ENCODE assay signal across 23 cellular contexts in the genomic region with DNA sequence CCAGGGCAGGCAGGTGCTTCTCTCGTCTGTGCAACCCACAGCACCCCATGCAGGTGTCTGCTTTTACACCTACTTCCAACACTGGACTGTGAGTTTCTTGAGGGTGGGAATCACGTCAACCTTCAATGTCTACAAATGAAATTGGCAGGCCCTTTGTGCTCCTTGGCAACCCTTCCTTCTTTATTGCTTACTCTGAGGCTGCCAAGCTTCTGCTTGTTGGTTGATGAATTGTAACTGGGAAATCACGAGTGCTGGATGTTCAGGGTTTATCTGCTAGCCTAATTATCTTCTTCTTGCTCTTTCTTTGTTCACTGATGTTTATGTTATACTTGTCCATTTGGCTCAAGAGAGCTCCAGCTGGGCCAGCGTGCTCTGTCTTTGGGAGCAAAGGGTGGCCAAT. TPM values are rescaled to one million over a fixed set of nuclear protein-coding genes. Genes with fewer than 3 reads are reported as not detected.
DNase-seq lines count a peak whose midpoint lies in the region; ATAC-seq and TF ChIP-seq lines count a peak whose summit lies in the region.
"Had no signal": no experiment of that assay in that cellular context is flagged by ENCODE, and none has a peak within 500 bp of the region (broad histone marks: within the 10 kb centered on the region; RNA-seq: fewer than 3 reads in every experiment).

No MANE protein-coding gene starts in this region.

- no peaks in the 10 kb centered on the region for H3K27me3 Mint-ChIP-seq in activated naive CD8-positive, alpha-beta T cell treated with anti-CD3 and anti-CD28 coated beads for 36 hours
- no peaks in the 10 kb centered on the region for H3K27me3 Mint-ChIP-seq in activated naive CD8-positive, alpha-beta T cell treated with anti-CD3 and anti-CD28 coated beads, Interleukin-2, amount 50 U/mL, for 24 hours
- H3K27me3 Mint-ChIP-seq: CD4-positive, alpha-beta memory T cell; dendritic cell treated with granulocyte-macrophage colony-stimulating factor and Interleukin-4, amounts not matched to agents 40 ng/mL and 50 ng/mL, for 4 days; memory B cell had no signal

- BruUV-seq in PC-3 (replicated peaks; lab: Mats Ljungman, UMichigan): no TSS peak

- no peak for ATAC-seq in activated naive CD8-positive, alpha-beta T cell treated with anti-CD3 and anti-CD28 coated beads, Interleukin-2, amount 50 U/mL, for 24 hours
- ATAC-seq in PC-3 (peak; percentile 52), GM18861 (IDR thresholded peaks at IDR 0.05; ENCODE audit: unreplicated experiment) (no peak), HG03025 (IDR thresholded peaks at IDR 0.05; ENCODE audit: low FRiP score, unreplicated experiment) (no peak)
- ATAC-seq: heart right ventricle, natural killer cell had no signal

- no peaks in the 10 kb centered on the region for H3K27me3 ChIP-seq in PC-3 (ENCODE audit: low read length)
- H3K27me3 ChIP-seq: Peyer's patch, transverse colon had no signal

- H3K4me1 ChIP-seq in PC-3 (ENCODE audit: insufficient read depth, low read length): peaks cover 38% of the 10 kb centered on the region
- H3K4me1 ChIP-seq: heart right ventricle, Peyer's patch, transverse colon had no signal

- CTCF ChIA-PET in PC-3 (lab: Charles Lee): interaction anchor here (0.6 to 0.9 kb wide), 3 partner anchors 41 to 1872 kb away, joined by 3 to 6 read pairs (median 4); a partner anchor contains a TSS

- intact Hi-C loops in PC-3 (cut with micrococcal nuclease): loop anchor here (2.0 kb wide), 1 partner anchor 42 kb away; a partner anchor contains a TSS

- POLR2A ChIA-PET in PC-3 (lab: Charles Lee; ENCODE audit: unreplicated experiment): interaction anchor here (0.5 to 0.9 kb wide), 2 partner anchors 42 to 594 kb away, joined by 5 to 13 read pairs; a partner anchor contains a TSS

- peak overlapping the region; percentile 21 for H3K27ac Mint-ChIP-seq in activated naive CD8-positive, alpha-beta T cell treated with anti-CD3 and anti-CD28 coated beads for 36 hours
- no peak overlapping the region for H3K27ac Mint-ChIP-seq in activated naive CD8-positive, alpha-beta T cell treated with anti-CD3 and anti-CD28 coated beads, Interleukin-2, amount 50 U/mL, for 24 hours
- H3K27ac Mint-ChIP-seq: CD4-positive, alpha-beta memory T cell; dendritic cell treated with granulocyte-macrophage colony-stimulating factor and Interleukin-4, amounts not matched to agents 40 ng/mL and 50 ng/mL, for 4 days; memory B cell; natural killer cell had no signal

- TF ChIP-seq CTCF in PC-3 (conservative IDR thresholded peaks at IDR 0.05; ENCODE audit: low read depth, low read length): no peak
- TF ChIP-seq CTCF in fibroblast of mammary gland (conservative IDR thresholded peaks at IDR 0.05; ENCODE audit: control insufficient read depth, insufficient read depth, low read depth, low read length): no peak
- TF ChIP-seq CTCF in GM13976 (IDR thresholded peaks at IDR 0.05; ENCODE audit: borderline replicate concordance, control extremely low read depth, extremely low read depth, insufficient read depth, missing control alignments): no peak

- no peaks in the 10 kb centered on the region for H3K36me3 Mint-ChIP-seq in activated naive CD8-positive, alpha-beta T cell treated with anti-CD3 and anti-CD28 coated beads for 36 hours
- H3K36me3 Mint-ChIP-seq in activated naive CD8-positive, alpha-beta T cell treated with anti-CD3 and anti-CD28 coated beads, Interleukin-2, amount 50 U/mL, for 24 hours (ENCODE audit: low read depth): no peaks in the 10 kb centered on the region
- H3K36me3 Mint-ChIP-seq: brain; CD4-positive, alpha-beta memory T cell; memory B cell; natural killer cell had no signal

- no peaks in the 10 kb centered on the region for H3K9me3 Mint-ChIP-seq in activated naive CD8-positive, alpha-beta T cell treated with anti-CD3 and anti-CD28 coated beads for 36 hours
- no peaks in the 10 kb centered on the region for H3K9me3 Mint-ChIP-seq in activated naive CD8-positive, alpha-beta T cell treated with anti-CD3 and anti-CD28 coated beads, Interleukin-2, amount 50 U/mL, for 24 hours
- H3K9me3 Mint-ChIP-seq: brain; CD4-positive, alpha-beta memory T cell; dendritic cell treated with granulocyte-macrophage colony-stimulating factor and Interleukin-4, amounts not matched to agents 40 ng/mL and 50 ng/mL, for 4 days; memory B cell; natural killer cell had no signal

- H3K4me1 Mint-ChIP-seq in activated naive CD8-positive, alpha-beta T cell treated with anti-CD3 and anti-CD28 coated beads for 36 hours: peaks cover 7% of the 10 kb centered on the region
- H3K4me1 Mint-ChIP-seq in activated naive CD8-positive, alpha-beta T cell treated with anti-CD3 and anti-CD28 coated beads, Interleukin-2, amount 50 U/mL, for 24 hours: peaks cover 12% of the 10 kb centered on the region
- H3K4me1 Mint-ChIP-seq: CD4-positive, alpha-beta memory T cell had no signal

- H3K4me3 Mint-ChIP-seq in activated naive CD8-positive, alpha-beta T cell treated with anti-CD3 and anti-CD28 coated beads for 36 hours: no peak overlapping the region
- H3K4me3 Mint-ChIP-seq in activated naive CD8-positive, alpha-beta T cell treated with anti-CD3 and anti-CD28 coated beads, Interleukin-2, amount 50 U/mL, for 24 hours: no peak overlapping the region
- H3K4me3 Mint-ChIP-seq: brain; CD4-positive, alpha-beta memory T cell; dendritic cell treated with granulocyte-macrophage colony-stimulating factor and Interleukin-4, amounts not matched to agents 40 ng/mL and 50 ng/mL, for 4 days; memory B cell; natural killer cell had no signal

- H2AFZ ChIP-seq in PC-3 (ENCODE audit: low read length): peak overlapping the region; percentile 53; the same call in 1 of the 2 replicates

- DNase-seq in activated naive CD8-positive, alpha-beta T cell treated with anti-CD3 and anti-CD28 coated beads for 36 hours: no peak
- no peak for DNase-seq in activated naive CD8-positive, alpha-beta T cell treated with anti-CD3 and anti-CD28 coated beads, Interleukin-2, amount 50 U/mL, for 24 hours
- peak; percentile 48 for DNase-seq in PC-3
- peak; percentile 78 for DNase-seq in fibroblast of mammary gland (ENCODE audit: low read depth)
- DNase-seq in NCI-H1930 (lab: John Stamatoyannopoulos, UW): no peak
- no peak for DNase-seq in GM13976 (ENCODE audit: low spot score)
- DNase-seq: activated CD4-positive, alpha-beta T cell treated with anti-CD3 and anti-CD28 coated beads, Interleukin-2, amount 50 U/mL, for 1 hour; activated naive CD4-positive, alpha-beta T cell treated with Interleukin-2 at 50 U/mL for 16 hours; CD4-positive, alpha-beta memory T cell; erythroblast; heart right ventricle; natural killer cell; NCI-H774; Peyer's patch; transverse colon had no signal

- H3K4me3 ChIP-seq in PC-3 (ENCODE audit: low read length) (peak overlapping the region; percentile 39; the same call in 1 of the 2 replicates), fibroblast of mammary gland (ENCODE audit: control insufficient read depth, low read depth, low read length) (no peak overlapping the region)
- H3K4me3 ChIP-seq: heart right ventricle, Peyer's patch, transverse colon had no signal

- peak overlapping the region; percentile 77 for H3K4me2 ChIP-seq in PC-3 (ENCODE audit: low read length)

- H3K9me2 ChIP-seq in PC-3 (replicated peaks; ENCODE audit: low read length): no peaks in the 10 kb centered on the region

- in situ Hi-C loops in GM13976 (cut with MboI; ENCODE audit: low sequenced_read_pairs, unreplicated experiment): no loop called here

- no peaks in the 10 kb centered on the region for H4K20me1 ChIP-seq in PC-3 (ENCODE audit: low read length)

- H3K36me3 ChIP-seq in PC-3 (ENCODE audit: low read depth, low read length): no peaks in the 10 kb centered on the region
- H3K36me3 ChIP-seq: heart right ventricle, Peyer's patch, transverse colon had no signal

- H3K27ac ChIP-seq in PC-3 (ENCODE audit: low read length): peak overlapping the region; percentile 94
- H3K27ac ChIP-seq: heart right ventricle, Peyer's patch, transverse colon had no signal

- no peaks in the 10 kb centered on the region for H3K79me2 ChIP-seq in PC-3 (ENCODE audit: low read length)

- H3K9ac ChIP-seq in PC-3 (ENCODE audit: low read length): peak overlapping the region; percentile 71

- no peaks in the 10 kb centered on the region for H3K9me3 ChIP-seq in PC-3 (ENCODE audit: low read length)
- H3K9me3 ChIP-seq: heart right ventricle, Peyer's patch, transverse colon had no signal

- H3F3A ChIP-seq in PC-3 (ENCODE audit: low read length, unreplicated experiment): no peaks in the 10 kb centered on the region

RNA-seq across cellular contexts. Expression of a gene that starts 2.5 kb away (rescaled TPM):
- not detected for total RNA-seq in activated naive CD8-positive, alpha-beta T cell treated with anti-CD3 and anti-CD28 coated beads for 36 hours
- total RNA-seq in PC-3 (2014; rRNA removed): not detected in 2 replicates
- total RNA-seq: A673; CD4-positive, alpha-beta memory T cell; heart right ventricle; HepG2; natural killer cell; Peyer's patch; transverse colon had no signal

RNA-seq across cellular contexts. Expression of a gene that starts 41.5 kb away (rescaled TPM):
- total RNA-seq in activated naive CD8-positive, alpha-beta T cell treated with anti-CD3 and anti-CD28 coated beads for 36 hours: 10 to 100 TPM; 36.0 to 37.2 TPM
- total RNA-seq in PC-3 (2014; rRNA removed): 43.0 and 51.1 TPM in 2 replicates

RNA-seq across cellular contexts. Expression of a gene that starts 59.7 kb away (rescaled TPM):
- not detected for total RNA-seq in activated naive CD8-positive, alpha-beta T cell treated with anti-CD3 and anti-CD28 coated beads for 36 hours
- total RNA-seq in PC-3 (2014; rRNA removed): not detected in 2 replicates
- total RNA-seq: A673; CD4-positive, alpha-beta memory T cell; Daoy; heart right ventricle; HepG2; natural killer cell; Peyer's patch; transverse colon had no signal

Comparison
In these comparisons a context has a peak if more than half of its experiments do, and no peak if none do; other contexts are left out.
1. DNase-seq: peak in PC-3 (single experiment) and fibroblast of mammary gland (single experiment); none in activated naive CD8-positive, alpha-beta T cell treated with anti-CD3 and anti-CD28 coated beads for 36 hours (single experiment), activated naive CD8-positive, alpha-beta T cell treated with anti-CD3 and anti-CD28 coated beads, Interleukin-2, amount 50 U/mL, for 24 hours (single experiment), NCI-H1930 (0 of 2) and GM13976 (single experiment).